20 cellular contexts compared by ENCODE assay signal in the genomic region with DNA sequence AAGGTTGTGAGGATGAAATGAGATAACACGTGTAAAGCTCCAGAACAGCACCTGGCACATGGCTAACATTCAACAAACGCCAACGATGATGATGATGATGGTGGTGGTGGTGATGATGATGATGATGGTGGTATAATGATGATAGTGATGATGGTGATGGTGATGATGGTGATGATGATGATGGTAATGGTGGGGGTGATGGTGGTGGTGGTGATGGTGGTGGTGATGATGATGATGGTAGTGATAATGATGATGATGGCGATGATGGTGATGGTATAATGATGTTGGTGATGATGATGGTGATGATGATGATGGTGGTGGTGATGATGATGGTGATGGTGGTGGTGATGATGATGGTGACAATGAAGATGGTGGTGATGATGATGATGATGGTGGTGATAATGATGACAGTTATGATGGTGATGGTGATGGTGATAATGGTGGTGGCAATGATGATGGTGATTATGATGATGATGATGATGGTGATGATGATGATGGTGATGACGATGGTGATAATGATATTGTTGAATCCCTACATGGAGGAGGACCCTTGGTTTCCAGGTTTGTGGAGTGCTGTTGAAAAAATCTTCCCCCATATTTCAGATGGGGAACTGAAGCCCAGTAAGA. TPM values are rescaled to one million over a fixed set of nuclear protein-coding genes. Genes with fewer than 3 reads are reported as not detected.
"Had no signal": no experiment of that assay in that cellular context is flagged by ENCODE, and none has a peak within 500 bp of the region (broad histone marks: within the 10 kb centered on the region; RNA-seq: fewer than 3 reads in every experiment).

No MANE protein-coding gene starts in this region.

- H3K4me3 ChIP-seq: ascending aorta, esophagus muscularis mucosa, heart left ventricle, pancreas, prostate gland, sigmoid colon, thyroid gland, upper lobe of right lung had no signal

- DNase-seq: activated CD4-positive, CD25-positive, alpha-beta regulatory T cell treated with anti-CD3 and anti-CD28 coated beads, Interleukin-2, amount 50 U/mL, for 72 hours; activated gamma-delta T cell; central memory CD4-positive, alpha-beta T cell; heart left ventricle; sigmoid colon; upper lobe of right lung had no signal

- H3K27ac ChIP-seq: ascending aorta, esophagus muscularis mucosa, foreskin keratinocyte, heart left ventricle, pancreas, prostate gland, sigmoid colon, thyroid gland, upper lobe of right lung had no signal

- H3K27me3 ChIP-seq: ascending aorta had no signal

- ATAC-seq: stimulated activated memory B cell treated with anti-CD40 and anti-IgM and Interleukin-4, amounts not matched to agents 10 μg/mL and 1 μg/mL and 100 μg/mL, for 72 hours had no signal

- FAIRE-seq: pancreas, small intestine had no signal

- H3K4me1 ChIP-seq: foreskin keratinocyte, pancreas, prostate gland, thyroid gland, upper lobe of right lung had no signal

- H3K9me3 ChIP-seq: ascending aorta, esophagus muscularis mucosa, pancreas, prostate gland, sigmoid colon, thyroid gland, upper lobe of right lung had no signal

- H3K36me3 ChIP-seq: ascending aorta, esophagus muscularis mucosa, heart left ventricle, pancreas, prostate gland, sigmoid colon, thyroid gland, upper lobe of right lung had no signal

RNA-seq across cellular contexts. Expression of a gene that starts 54.1 kb away (rescaled TPM):
- total RNA-seq: activated CD4-positive, alpha-beta memory T cell treated with anti-CD3 and anti-CD28 coated beads, Interleukin-2, amount 10 ng/mL, durations not matched to agents 7 days and 5 days; activated CD4-positive, alpha-beta T cell treated with anti-CD3 and anti-CD28 coated beads, Interleukin-2, amount 10 ng/mL, durations not matched to agents 24 days and 14 days; activated naive CD8-positive, alpha-beta T cell treated with anti-CD3 and anti-CD28 coated beads, Interleukin-2, amount 10 ng/mL, durations not matched to agents 7 days and 5 days; ascending aorta; esophagus muscularis mucosa; foreskin keratinocyte; kidney epithelial cell; mesothelial cell of epicardium; pancreas; T-helper 17 cell; thyroid gland; upper lobe of right lung had no signal
- polyA plus RNA-seq: foreskin keratinocyte, heart left ventricle had no signal
